In genomic region chr4:84058201-84058600, GRCh38 we compare ENCODE assay signal across 23 cellular contexts.
"Had no signal": no experiment of that assay in that cellular context is flagged by ENCODE, and none has a peak within 500 bp of the region (broad histone marks: within the 10 kb centered on the region; RNA-seq: fewer than 3 reads in every experiment).

No MANE protein-coding gene starts in this region.

- FAIRE-seq: endometrium, islet of Langerhans had no signal

- H3K27ac ChIP-seq: epithelial cell of prostate, esophagus muscularis mucosa, gastrocnemius medialis, heart right ventricle, neutrophil, spleen, stomach, thoracic aorta, transverse colon had no signal

- ATAC-seq: gastrocnemius medialis; heart right ventricle; naive thymus-derived CD4-positive, alpha-beta T cell; sciatic nerve; stimulated activated naive B cell treated with anti-CD40 and anti-IgM and Interleukin-4, amounts not matched to agents 10 μg/mL and 1 μg/mL and 100 μg/mL, for 72 hours had no signal

- H3K4me1 Mint-ChIP-seq: naive thymus-derived CD4-positive, alpha-beta T cell; nephron progenitor cell; stimulated activated naive B cell treated with anti-CD40 and anti-IgM and Interleukin-4, amounts not matched to agents 10 μg/mL and 1 μg/mL and 100 μg/mL, for 72 hours had no signal

- H3K9me3 ChIP-seq: esophagus muscularis mucosa, gastrocnemius medialis, heart right ventricle, neutrophil, spleen, stomach, thoracic aorta, transverse colon had no signal

- H3K27me3 Mint-ChIP-seq: stimulated activated naive B cell treated with anti-CD40 and anti-IgM and Interleukin-4, amounts not matched to agents 10 μg/mL and 1 μg/mL and 100 μg/mL, for 72 hours had no signal

- H3K4me3 ChIP-seq: esophagus muscularis mucosa, gastrocnemius medialis, heart right ventricle, spleen, stomach, thoracic aorta, transverse colon had no signal

- H3K4me1 ChIP-seq: esophagus muscularis mucosa, gastrocnemius medialis, heart right ventricle, spleen, stomach, transverse colon had no signal

- H3K4me3 Mint-ChIP-seq: naive thymus-derived CD4-positive, alpha-beta T cell; nephron progenitor cell; stimulated activated naive B cell treated with anti-CD40 and anti-IgM and Interleukin-4, amounts not matched to agents 10 μg/mL and 1 μg/mL and 100 μg/mL, for 72 hours had no signal

- H3K27me3 ChIP-seq: esophagus muscularis mucosa, gastrocnemius medialis, neutrophil, spleen, stomach, transverse colon had no signal

- H3K9me3 Mint-ChIP-seq: nephron progenitor cell had no signal

- DNase-seq: effector memory CD4-positive, alpha-beta T cell; gastrocnemius medialis; heart right ventricle; hypothalamus; kidney glomerular epithelial cell; mammary epithelial cell; naive thymus-derived CD4-positive, alpha-beta T cell; nephron progenitor cell; spleen; stimulated activated CD4-positive, alpha-beta T cell treated with anti-CD3 and anti-CD28 coated beads, Interleukin-15, amount 100 ng/mL, for 24 hours; stimulated activated CD4-positive, alpha-beta T cell treated with anti-CD3 and anti-CD28 coated beads, Interleukin-1b, Interleukin-23, amount 100 ng/mL, for 48 hours; stimulated activated CD4-positive, alpha-beta T cell treated with anti-CD3 and anti-CD28 coated beads, Interleukin-4, amount 100 ng/mL, for 24 hours; stimulated activated naive B cell treated with anti-CD40 and anti-IgM and Interleukin-4, amounts not matched to agents 10 μg/mL and 1 μg/mL and 100 μg/mL, for 72 hours; stomach; substantia nigra; transverse colon had no signal

- H3K36me3 ChIP-seq: esophagus muscularis mucosa, gastrocnemius medialis, heart right ventricle, neutrophil, spleen, stomach, thoracic aorta, transverse colon had no signal

- H3K27ac Mint-ChIP-seq: naive thymus-derived CD4-positive, alpha-beta T cell; nephron progenitor cell; stimulated activated naive B cell treated with anti-CD40 and anti-IgM and Interleukin-4, amounts not matched to agents 10 μg/mL and 1 μg/mL and 100 μg/mL, for 72 hours had no signal

- H3K36me3 Mint-ChIP-seq: naive thymus-derived CD4-positive, alpha-beta T cell; stimulated activated naive B cell treated with anti-CD40 and anti-IgM and Interleukin-4, amounts not matched to agents 10 μg/mL and 1 μg/mL and 100 μg/mL, for 72 hours had no signal
